Comparison of ENCODE assay signal across 11 cellular contexts in the genomic region with DNA sequence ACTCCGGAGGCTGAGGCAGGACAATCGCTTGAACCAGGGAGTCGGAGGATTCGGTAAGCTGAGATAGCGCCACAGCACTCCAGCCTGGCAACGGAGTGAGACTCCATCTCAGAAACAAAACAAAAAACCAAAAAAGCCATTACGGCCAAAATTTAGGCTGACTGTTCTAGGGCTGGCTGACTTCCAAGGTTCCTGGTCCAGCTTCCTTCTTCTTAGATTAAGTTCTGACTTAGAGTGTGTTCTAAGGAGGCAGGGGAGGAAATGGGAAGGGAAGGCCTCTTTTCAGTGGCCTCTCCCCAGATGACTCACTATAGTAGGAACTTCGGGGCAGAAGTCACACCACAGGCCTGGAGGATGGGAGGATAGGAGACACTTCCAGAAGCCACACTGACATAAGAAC. TPM values are rescaled to one million over a fixed set of nuclear protein-coding genes. Genes with fewer than 3 reads are reported as not detected.
DNase-seq lines count a peak whose midpoint lies in the region; ATAC-seq and TF ChIP-seq lines count a peak whose summit lies in the region.
"Had no signal": no experiment of that assay in that cellular context is flagged by ENCODE, and none has a peak within 500 bp of the region (broad histone marks: within the 10 kb centered on the region; RNA-seq: fewer than 3 reads in every experiment).

No MANE protein-coding gene starts in this region.

- no peak overlapping the region for H3K4me3 ChIP-seq in SK-N-SH (ENCODE audit: low read depth in 2 of 2, low read length in 1 of 2)
- H3K4me3 ChIP-seq in foreskin fibroblast (ENCODE audit: low read depth in 1 of 2, low read length in 2 of 2): no peak overlapping the region
- H3K4me3 ChIP-seq: GM12878 had no signal

- DNase-seq in CD14-positive monocyte (ENCODE audit: low spot score): peak; percentile 52
- DNase-seq in SK-N-SH: no peak
- peak; percentile 95 to 97 for DNase-seq in foreskin fibroblast
- DNase-seq in pons (ENCODE audit: low spot score): peak; percentile 56
- DNase-seq in NCI-H526 (lab: John Stamatoyannopoulos, UW): no peak
- DNase-seq in iPS-NIHi11 (ENCODE audit: low spot score): no peak

- H3K79me2 ChIP-seq in SK-N-SH (ENCODE audit: insufficient read depth): no peaks in the 10 kb centered on the region; the same call in 1 of the 2 replicates

- no peaks in the 10 kb centered on the region for H3K9me3 ChIP-seq in SK-N-SH

- H3K4me2 ChIP-seq in SK-N-SH: peak overlapping the region; percentile 36

- TF ChIP-seq EP300 in SK-N-SH (IDR thresholded peaks at IDR 0.05; ENCODE audit: borderline replicate concordance in 1 of 2, low read depth in 1 of 2, low read length in 1 of 2): peak in 1 of 2 experiments; percentile 41; a peak in 1 of 4 replicates

- H3K9me3 Mint-ChIP-seq in CD14-positive monocyte: no peaks in the 10 kb centered on the region
- H3K9me3 Mint-ChIP-seq: memory B cell; T-helper 1 cell treated with Interleukin-12 subunit alpha and Interleukin-12 subunit beta and Interleukin-4 antibody, amounts not matched to agents 30 μg/mL and 1 μg/mL, for 36 hours had no signal

- no peaks in the 10 kb centered on the region for H4K20me1 ChIP-seq in SK-N-SH (ENCODE audit: insufficient read depth)

- peaks cover 29% of the 10 kb centered on the region for H3K4me1 Mint-ChIP-seq in CD14-positive monocyte

- intact Hi-C loops in CD14-positive monocyte (cut with micrococcal nuclease): no loop called here

- peak overlapping the region; percentile 71 to 93 (median 83) for H3K27ac Mint-ChIP-seq in CD14-positive monocyte
- H3K27ac Mint-ChIP-seq: memory B cell; T-helper 1 cell treated with Interleukin-12 subunit alpha and Interleukin-12 subunit beta and Interleukin-4 antibody, amounts not matched to agents 30 μg/mL and 1 μg/mL, for 36 hours had no signal

- no peak for TF ChIP-seq RAD21 in SK-N-SH (IDR thresholded peaks at IDR 0.05; ENCODE audit: low read length)

- TF ChIP-seq CTCF in CD14-positive monocyte (IDR thresholded peaks at IDR 0.05) (no peak), SK-N-SH (IDR thresholded peaks at IDR 0.05) (no peak), foreskin fibroblast (IDR thresholded peaks at IDR 0.05; ENCODE audit: low read depth, low read length) (no peak)

- H3K27me3 Mint-ChIP-seq in CD14-positive monocyte (ENCODE audit: low read depth in 3 of 3): peaks cover 0 to 3% (median 0%) of the 10 kb centered on the region in 3 donors
- H3K27me3 Mint-ChIP-seq: memory B cell had no signal

- CTCF ChIA-PET in SK-N-SH (lab: Yijun Ruan, JAX): interaction anchor here (1.1 kb wide), 1 partner anchor 17 kb away, joined by 3 read pairs; no protein-coding TSS in a partner anchor

- 0 out of 2 replicates have a peak overlapping the region, but pooled peaks have one; percentile 37 for H2AFZ ChIP-seq in SK-N-SH (ENCODE audit: low read depth)

- H3K4me1 ChIP-seq in SK-N-SH (ENCODE audit: control insufficient read depth in 1 of 2, insufficient read depth in 2 of 2, low read depth in 1 of 2, low read length in 1 of 2): peaks cover 0 to 11% of the 10 kb centered on the region in 2 experiments; a peak in 2 of 4 replicates

- no peaks in the 10 kb centered on the region for H3K9me2 ChIP-seq in SK-N-SH

- peak overlapping the region in 1 of 2 experiments; percentile 84; a peak in 2 of 4 replicates for H3K27ac ChIP-seq in SK-N-SH (ENCODE audit: low read depth in 2 of 2, low read length in 1 of 2)

- peaks cover 26 to 27% of the 10 kb centered on the region in 2 experiments for H3K36me3 ChIP-seq in SK-N-SH (replicated peaks in 1 of 2; ENCODE audit: control insufficient read depth in 1 of 2, insufficient read depth in 2 of 2, low read length in 1 of 2)

- no peaks in the 10 kb centered on the region for H3K27me3 ChIP-seq in SK-N-SH (ENCODE audit: insufficient read depth)

- H3K9ac ChIP-seq in SK-N-SH: no peak overlapping the region; the same call in 1 of the 2 replicates

- POLR2A ChIA-PET in SK-N-SH (lab: Yijun Ruan, JAX): no interaction called here

- peaks cover 31% of the 10 kb centered on the region for H3F3A ChIP-seq in SK-N-SH (replicated peaks; ENCODE audit: insufficient read depth)

- H3K4me3 Mint-ChIP-seq in CD14-positive monocyte: peak overlapping the region in 1 of 2 donors; percentile 73
- H3K4me3 Mint-ChIP-seq: memory B cell; T-helper 1 cell treated with Interleukin-12 subunit alpha and Interleukin-12 subunit beta and Interleukin-4 antibody, amounts not matched to agents 30 μg/mL and 1 μg/mL, for 36 hours had no signal

- no peak for ATAC-seq in HG02884 (IDR thresholded peaks at IDR 0.05; ENCODE audit: unreplicated experiment)
- no peak for ATAC-seq in GM18511 (IDR thresholded peaks at IDR 0.05; ENCODE audit: unreplicated experiment)
- ATAC-seq: GM12878 had no signal

- H3K36me3 Mint-ChIP-seq in CD14-positive monocyte: peaks cover 40 to 54% of the 10 kb centered on the region in 2 donors

- 75% methylated on average over 8 of the region's 8 CpGs for whole genome bisulfite sequencing in SK-N-SH (ENCODE audit: low lambda C conversion rate)

TF ChIP-seq in SK-N-SH, 30 proteins besides CTCF, POLR2A, EP300 and RAD21 (continues in another document):
- TF ChIP-seq GATA2 (CRISPR knock-in tag; IDR thresholded peaks at IDR 0.05): no peak
- TF ChIP-seq MAX (IDR thresholded peaks at IDR 0.05; ENCODE audit: low read depth): peak; percentile 65; the same call in 1 of the 2 replicates
- TF ChIP-seq POLR2AphosphoS5 (IDR thresholded peaks at IDR 0.05; ENCODE audit: low read depth, low read length): no peak
- peak; percentile 48 for TF ChIP-seq TCF12 (IDR thresholded peaks at IDR 0.05)
- no peak for TF ChIP-seq MXI1 (IDR thresholded peaks at IDR 0.05; ENCODE audit: low read depth, low read length)
- TF ChIP-seq RXRA (IDR thresholded peaks at IDR 0.05; ENCODE audit: borderline replicate concordance, low read depth): 0 out of 2 replicates have a peak, but pooled peaks have one; percentile 18
- no peak for TF ChIP-seq RFX5 (IDR thresholded peaks at IDR 0.05; ENCODE audit: low read length)
- TF ChIP-seq TEAD4 (IDR thresholded peaks at IDR 0.05; ENCODE audit: borderline replicate concordance, insufficient read depth): 0 out of 2 replicates have a peak, but pooled peaks have one; percentile 39
- peak; percentile 25; the same call in 1 of the 2 replicates for TF ChIP-seq ELF1 (IDR thresholded peaks at IDR 0.05)
- TF ChIP-seq, protein P1, sequence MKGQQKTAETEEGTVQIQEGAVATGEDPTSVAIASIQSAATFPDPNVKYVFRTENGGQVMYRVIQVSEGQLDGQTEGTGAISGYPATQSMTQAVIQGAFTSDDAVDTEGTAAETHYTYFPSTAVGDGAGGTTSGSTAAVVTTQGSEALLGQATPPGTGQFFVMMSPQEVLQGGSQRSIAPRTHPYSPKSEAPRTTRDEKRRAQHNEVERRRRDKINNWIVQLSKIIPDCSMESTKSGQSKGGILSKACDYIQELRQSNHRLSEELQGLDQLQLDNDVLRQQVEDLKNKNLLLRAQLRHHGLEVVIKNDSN (IDR thresholded peaks at IDR 0.05; ENCODE audit: borderline replicate concordance, low read depth): no peak
- TF ChIP-seq YY1 (IDR thresholded peaks at IDR 0.05; ENCODE audit: low read depth): no peak
- no peak for TF ChIP-seq PBX3 (IDR thresholded peaks at IDR 0.05)
- no peak for TF ChIP-seq REST (IDR thresholded peaks at IDR 0.05; ENCODE audit: low read depth, low read length)
- no peak for TF ChIP-seq CHD2 (IDR thresholded peaks at IDR 0.05; ENCODE audit: low read length, partially characterized antibody)
- no peak for TF ChIP-seq NRF1 (IDR thresholded peaks at IDR 0.05; ENCODE audit: low read depth, low read length)
- TF ChIP-seq NFIC (IDR thresholded peaks at IDR 0.05; ENCODE audit: borderline replicate concordance): peak; percentile 66
- no peak for TF ChIP-seq TAF1 (IDR thresholded peaks at IDR 0.05; ENCODE audit: borderline replicate concordance, low read depth, low read length)

RNA-seq across cellular contexts. Expression of gene CLEC18B, which starts 27.7 kb away (rescaled TPM):
- not detected for polyA plus RNA-seq in CD14-positive monocyte
- polyA plus RNA-seq in SK-N-SH (2012; rRNA removed): 0.10 and 0.18 TPM in 2 replicates
- 0.08 TPM in 1 of 2 replicates, not detected in the other for polyA plus RNA-seq in SK-N-SH (2012; cell fraction: cytosol; rRNA removed)
- polyA plus RNA-seq in SK-N-SH (2012; cell fraction: nucleus; rRNA removed): 1.6 and 2.5 TPM in 2 replicates

Comparison
In these comparisons a context has a peak if more than half of its experiments do, and no peak if none do; other contexts are left out.
1. DNase-seq: peak in CD14-positive monocyte (single experiment), foreskin fibroblast (2 of 2) and pons (single experiment); none in SK-N-SH (single experiment), NCI-H526 (0 of 2) and iPS-NIHi11 (single experiment).